Comparison of ENCODE assay signal across 8 cellular contexts in genomic region chr10:73096452-73097304, GRCh38. TPM values are rescaled to one million over a fixed set of nuclear protein-coding genes. Genes with fewer than 3 reads are reported as not detected.
DNase-seq lines count a peak whose midpoint lies in the region; ATAC-seq and TF ChIP-seq lines count a peak whose summit lies in the region.

Gene P4HA1, minus strand, starts transcription at chr10:73096866. Its CDS starts 21,983 bp downstream, at chr10:73074883.

- H3K4me3 ChIP-seq in NB4 (ENCODE audit: low read depth, low read length): peak within 1 kb of the TSS; percentile 93
- H3K4me3 ChIP-seq in SK-N-MC: peak within 1 kb of the TSS; percentile 83
- peak within 1 kb of the TSS; percentile 66 to 88 for H3K4me3 ChIP-seq in gastroesophageal sphincter

- no peaks in the 10 kb centered on the region for H3K9me3 ChIP-seq in SK-N-MC (ENCODE audit: low read depth, low read length)
- no peaks in the 10 kb centered on the region for H3K9me3 ChIP-seq in gastroesophageal sphincter

- peak; percentile 97 for TF ChIP-seq POLR2A in NB4 (IDR thresholded peaks at IDR 0.05; ENCODE audit: extremely low read depth, insufficient read length)
- TF ChIP-seq POLR2A in gastroesophageal sphincter (IDR thresholded peaks at IDR 0.05): peak; percentile 96 to 98

- 0% methylated on average over 2 to 5 of the region's 75 CpGs for WGBS in gastroesophageal sphincter (ENCODE audit: low coverage in 1 of 2), 2 donors

- H3K27me3 Mint-ChIP-seq in activated naive CD4-positive, alpha-beta T cell treated with anti-CD3 and anti-CD28 coated beads, Interleukin-2, amount 10 ng/mL, durations not matched to agents 7 days and 5 days: peaks cover 8% of the 10 kb centered on the region

- peaks cover 0 to 37% (median 10%) of the 10 kb centered on the region in 3 donors for H3K4me1 ChIP-seq in gastroesophageal sphincter

- H3K36me3 ChIP-seq in SK-N-MC (ENCODE audit: insufficient read depth, low read length) (no peaks in the 10 kb centered on the region), gastroesophageal sphincter (no peaks in the 10 kb centered on the region)

- H3K27ac Mint-ChIP-seq in activated naive CD4-positive, alpha-beta T cell treated with anti-CD3 and anti-CD28 coated beads, Interleukin-2, amount 10 ng/mL, durations not matched to agents 7 days and 5 days: peak within 1 kb of the TSS; percentile 93

- peak within 1 kb of the TSS; percentile 83 for H3K27ac ChIP-seq in SK-N-MC
- peak within 1 kb of the TSS; percentile 81 to 98 (median 98) for H3K27ac ChIP-seq in gastroesophageal sphincter
- peak within 1 kb of the TSS; percentile 97 for H3K27ac ChIP-seq in temporal lobe (ENCODE audit: low read depth, low read length)

- peaks cover 11% of the 10 kb centered on the region for H3K36me3 Mint-ChIP-seq in activated naive CD4-positive, alpha-beta T cell treated with anti-CD3 and anti-CD28 coated beads, Interleukin-2, amount 10 ng/mL, durations not matched to agents 7 days and 5 days

- POLR2A ChIA-PET in GM10248 (lab: Yijun Ruan, JAX): interaction anchor here (0.5 to 3.6 kb wide), 42 partner anchors 9 to 1729 kb away, joined by 3 to 30 read pairs (median 5); partner anchors contain the start of genes DNAJC9, ECD, FAM149B1 and MRPS16

- TF ChIP-seq CTCF in GM10248 (IDR thresholded peaks at IDR 0.05; ENCODE audit: control extremely low read depth, extremely low read depth, low read depth, missing control alignments): peak; percentile 83
- TF ChIP-seq CTCF in NB4 (IDR thresholded peaks at IDR 0.05; ENCODE audit: low read depth, low read length): peak; percentile 65
- peak; percentile 18 to 83 (median 78) for TF ChIP-seq CTCF in gastroesophageal sphincter (IDR thresholded peaks at IDR 0.05)

- CTCF ChIA-PET in GM10248 (lab: Yijun Ruan, JAX): interaction anchor here (0.6 to 10.7 kb wide), 25 partner anchors 9 to 839 kb away, joined by 3 to 101 read pairs (median 4); partner anchors contain the start of gene NUDT13
- CTCF ChIA-PET in activated naive CD4-positive, alpha-beta T cell treated with anti-CD3 and anti-CD28 coated beads, Interleukin-2, amount 10 ng/mL, durations not matched to agents 7 days and 5 days (lab: Charles Lee): interaction anchor here (0.6 to 4.2 kb wide), 16 partner anchors 9 to 133 kb away, joined by 3 to 29 read pairs (median 3); partner anchors contain the start of genes ECD, FAM149B1 and NUDT13

- DNase-seq in GM10248 (ENCODE audit: extremely low spot score): peak; percentile 99
- DNase-seq in NB4 (ENCODE audit: low read depth): peak; percentile 97
- DNase-seq in SK-N-MC (ENCODE audit: low read depth, low spot score): no peak
- DNase-seq in activated naive CD4-positive, alpha-beta T cell treated with anti-CD3 and anti-CD28 coated beads, Interleukin-2, amount 10 ng/mL, durations not matched to agents 7 days and 5 days: peak; percentile 99
- DNase-seq in occipital lobe (lab: John Stamatoyannopoulos, UW): peak; percentile 99

- peaks cover 32% of the 10 kb centered on the region for H3K4me1 Mint-ChIP-seq in activated naive CD4-positive, alpha-beta T cell treated with anti-CD3 and anti-CD28 coated beads, Interleukin-2, amount 10 ng/mL, durations not matched to agents 7 days and 5 days

- peak; percentile 81 for ATAC-seq in HG02571 (IDR thresholded peaks at IDR 0.05; ENCODE audit: unreplicated experiment)
- peak; percentile 99 for ATAC-seq in gastroesophageal sphincter

- H3K4me3 Mint-ChIP-seq in activated naive CD4-positive, alpha-beta T cell treated with anti-CD3 and anti-CD28 coated beads, Interleukin-2, amount 10 ng/mL, durations not matched to agents 7 days and 5 days: peak within 1 kb of the TSS; percentile 89

- H3K27me3 ChIP-seq in gastroesophageal sphincter: no peaks in the 10 kb centered on the region

- H3K9ac ChIP-seq in SK-N-MC (ENCODE audit: insufficient read length): peak within 1 kb of the TSS; percentile 73

- H3K9me3 Mint-ChIP-seq in activated naive CD4-positive, alpha-beta T cell treated with anti-CD3 and anti-CD28 coated beads, Interleukin-2, amount 10 ng/mL, durations not matched to agents 7 days and 5 days: no peaks in the 10 kb centered on the region

- no peak for TF ChIP-seq EP300 in gastroesophageal sphincter (IDR thresholded peaks at IDR 0.05)

RNA-seq across cellular contexts. Expression of gene P4HA1, which starts in this region (rescaled TPM):
- total RNA-seq in gastroesophageal sphincter: 10 to 100 TPM; 23.3 to 36.2 (median 30.4) TPM
- 41.3 TPM for total RNA-seq in occipital lobe
- 23.8 TPM for total RNA-seq in temporal lobe
